In genomic region chr5:60295423-60295822, GRCh38 we compare ENCODE assay signal across 1 cellular context.
TF ChIP-seq lines count a peak whose summit lies in the region.

No MANE protein-coding gene starts in this region.

TF ChIP-seq in HepG2, 621 proteins besides CTCF, POLR2A, EP300 and RAD21 (continued from another document and continues in another):
- 0 out of 2 replicates have a peak, but pooled peaks have one; percentile 22 for TF ChIP-seq HMGXB3 (CRISPR knock-in tag; IDR thresholded peaks at IDR 0.05; ENCODE audit: borderline replicate concordance)
- TF ChIP-seq KLF16 (CRISPR knock-in tag; IDR thresholded peaks at IDR 0.05), result no peak
- TF ChIP-seq KDM2A (CRISPR knock-in tag; IDR thresholded peaks at IDR 0.05; ENCODE audit: borderline replicate concordance, low read depth), result 0 out of 2 replicates have a peak, but pooled peaks have one; percentile 31
- peak; percentile 95 for TF ChIP-seq STAG1 (CRISPR knock-in tag; IDR thresholded peaks at IDR 0.05)
- TF ChIP-seq GTF3A (CRISPR knock-in tag; conservative IDR thresholded peaks at IDR 0.05), result no peak
- peak; percentile 48 for TF ChIP-seq TEAD3 (CRISPR knock-in tag; optimal IDR thresholded peaks at IDR 0.05; ENCODE audit: borderline replicate concordance)
- TF ChIP-seq ZNF713 (CRISPR knock-in tag; IDR thresholded peaks at IDR 0.05), result no peak
- no peak for TF ChIP-seq ZNF781 (CRISPR knock-in tag; IDR thresholded peaks at IDR 0.05; ENCODE audit: borderline replicate concordance, not compliant biosample characterization)
- no peak for TF ChIP-seq ZBTB40 (IDR thresholded peaks at IDR 0.05)
- no peak for TF ChIP-seq ZBTB40 (CRISPR knock-in tag; IDR thresholded peaks at IDR 0.05)
- 0 out of 2 replicates have a peak, but pooled peaks have one; percentile 7 for TF ChIP-seq FOSL2 (CRISPR knock-in tag; IDR thresholded peaks at IDR 0.05)
- no peak for TF ChIP-seq ZNF670 (CRISPR knock-in tag; IDR thresholded peaks at IDR 0.05; ENCODE audit: borderline replicate concordance)
- peak; percentile 48; the same call in 1 of the 2 replicates for TF ChIP-seq REPIN1 (CRISPR knock-in tag; IDR thresholded peaks at IDR 0.05; ENCODE audit: borderline replicate concordance, low read depth)
- no peak for TF ChIP-seq REST (IDR thresholded peaks at IDR 0.05; ENCODE audit: borderline replicate concordance in 1 of 2, low read depth in 1 of 2, low read length in 2 of 2)
- 0 out of 2 replicates have a peak, but pooled peaks have one; percentile 14 for TF ChIP-seq FOXP4 (CRISPR knock-in tag; IDR thresholded peaks at IDR 0.05)
- TF ChIP-seq GATAD2A (CRISPR knock-in tag; IDR thresholded peaks at IDR 0.05), result peak; percentile 49; the same call in 1 of the 2 replicates
- no peak for TF ChIP-seq GABPB1 (CRISPR knock-in tag; IDR thresholded peaks at IDR 0.05)
- peak; percentile 94 for TF ChIP-seq SMC3 (IDR thresholded peaks at IDR 0.05; ENCODE audit: low read length)
- peak; percentile 60 for TF ChIP-seq POGZ (CRISPR knock-in tag; IDR thresholded peaks at IDR 0.05)
- no peak for TF ChIP-seq NR3C1 (CRISPR knock-in tag; IDR thresholded peaks at IDR 0.05)
- 0 out of 2 replicates have a peak, but pooled peaks have one; percentile 29 for TF ChIP-seq ZNF644 (CRISPR knock-in tag; IDR thresholded peaks at IDR 0.05; ENCODE audit: low read depth)
- TF ChIP-seq CBX5 (CRISPR knock-in tag; IDR thresholded peaks at IDR 0.05; ENCODE audit: borderline replicate concordance), result peak; percentile 67; the same call in 1 of the 2 replicates
- TF ChIP-seq HNF1B (CRISPR knock-in tag; IDR thresholded peaks at IDR 0.05), result 0 out of 2 replicates have a peak, but pooled peaks have one; percentile 30
- TF ChIP-seq ZNF580 (CRISPR knock-in tag; IDR thresholded peaks at IDR 0.05; ENCODE audit: borderline replicate concordance, low read depth), result peak; percentile 71; the same call in 1 of the 2 replicates
- no peak for TF ChIP-seq MIER2 (CRISPR knock-in tag; IDR thresholded peaks at IDR 0.05)
- no peak for TF ChIP-seq ZC3H13 (CRISPR knock-in tag; IDR thresholded peaks at IDR 0.05)
- TF ChIP-seq ARID5B (CRISPR knock-in tag; IDR thresholded peaks at IDR 0.05), result no peak
- peak; percentile 45; the same call in 1 of the 2 replicates for TF ChIP-seq ERF (CRISPR knock-in tag; IDR thresholded peaks at IDR 0.05)
- TF ChIP-seq ZNF468 (CRISPR knock-in tag; IDR thresholded peaks at IDR 0.05), result no peak
